ENCODE assay signal across 8 cellular contexts in the genomic region with DNA sequence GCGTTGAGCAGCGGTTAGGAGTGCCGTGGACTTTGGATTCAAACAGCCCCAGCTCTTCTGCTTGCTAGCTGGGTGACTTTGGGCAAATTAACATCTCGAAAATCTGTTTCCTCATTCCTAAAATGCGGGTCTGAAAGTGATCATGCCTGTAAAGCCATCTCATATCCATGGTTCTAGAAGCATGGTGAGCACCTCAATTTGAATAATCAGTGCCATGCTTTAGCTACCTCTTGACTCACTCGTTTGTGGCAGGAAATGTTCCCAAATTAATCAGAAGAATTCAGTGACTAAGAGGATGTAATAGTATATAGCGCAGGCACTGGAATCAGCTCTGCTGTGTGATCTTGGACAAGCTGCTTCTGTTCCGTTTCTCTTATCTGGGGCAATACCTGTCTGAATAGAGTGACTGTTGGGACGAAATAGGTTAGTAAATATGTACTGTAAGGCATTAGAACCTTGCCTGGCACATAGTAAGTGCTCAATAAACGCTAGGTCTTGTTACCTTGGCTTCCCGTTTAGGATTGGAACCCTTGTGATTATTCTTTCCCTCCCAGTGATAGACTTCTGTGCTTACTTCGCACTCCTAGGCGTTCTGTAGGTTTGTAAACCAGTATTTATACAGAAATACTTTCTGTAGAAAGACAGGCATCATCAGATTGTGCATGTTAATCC. TPM values are rescaled to one million over a fixed set of nuclear protein-coding genes. Genes with fewer than 3 reads are reported as not detected.
A peak's percentile ranks its signal among the peaks of the same experiment; 100 is the strongest.
DNase-seq lines count a peak whose midpoint lies in the region; FAIRE-seq and TF ChIP-seq lines count a peak whose summit lies in the region.

No MANE protein-coding gene starts in this region.

- FAIRE-seq in GM12892 (lab: Jason Lieb, UNC) = no peak

- no peaks in the 10 kb centered on the region for H3K9me3 ChIP-seq in NT2/D1 (ENCODE audit: insufficient read depth, low read length)

- H3K36me3 ChIP-seq in NT2/D1 (ENCODE audit: insufficient read depth, insufficient read length, low read length) = peaks cover 4% of the 10 kb centered on the region

- H3K9ac ChIP-seq in NT2/D1 (ENCODE audit: insufficient read length, low read depth) = peak overlapping the region; percentile 92

- TF ChIP-seq CTCF in GM12864 (IDR thresholded peaks at IDR 0.05; ENCODE audit: low read depth, low read length, missing control alignments) = no peak
- no peak for TF ChIP-seq CTCF in dorsolateral prefrontal cortex (IDR thresholded peaks at IDR 0.05 in 54 of 56, conservative IDR thresholded peaks at IDR 0.05 in 2 of 56; ENCODE audit: low read depth in 1 of 56, partially characterized antibody in 56 of 56)

- peak overlapping the region; percentile 70 for H3K4me3 ChIP-seq in GM12864 (ENCODE audit: low read depth, low read length)
- peak overlapping the region; percentile 60 for H3K4me3 ChIP-seq in NT2/D1 (ENCODE audit: insufficient read length, low read depth)
- H3K4me3 ChIP-seq in dorsolateral prefrontal cortex = peak overlapping the region; percentile 48 to 89 (median 71)

- intact Hi-C loops in dorsolateral prefrontal cortex (cut with DNase I) = loop anchor here in 1 of 2 donors (10.0 kb wide), 1 partner anchor 284 kb away; no protein-coding TSS in a partner anchor

- no peak for TF ChIP-seq POLR2A in GM12892 (IDR thresholded peaks at IDR 0.05; ENCODE audit: low read depth, low read length)

- no peaks in the 10 kb centered on the region for H3K27me3 ChIP-seq in NT2/D1 (ENCODE audit: insufficient read depth, insufficient read length)
- peaks cover 0 to 26% (median 0%) of the 10 kb centered on the region in 45 donors for H3K27me3 ChIP-seq in dorsolateral prefrontal cortex

- H3K27ac ChIP-seq in dorsolateral prefrontal cortex = peak overlapping the region in 5 of 59 donors; percentile 1 to 75 (median 44)

- H3K4me1 ChIP-seq in NT2/D1 (ENCODE audit: insufficient read depth, insufficient read length) = no peaks in the 10 kb centered on the region

- no peak for DNase-seq in GM12864 (ENCODE audit: low read depth)
- DNase-seq in NT2/D1 (ENCODE audit: low read depth, low spot score) = no peak
- DNase-seq in dorsolateral prefrontal cortex = no peak
- DNase-seq in mucosa of gallbladder (ENCODE audit: low spot score) = peak; percentile 74
- DNase-seq in SHP77 (lab: John Stamatoyannopoulos, UW) = no peak
- no peak for DNase-seq in NK-92 treated with Interleukin-12 subunit alpha and Interleukin-12 subunit beta, amount 100 ng/mL, for 24 hours (lab: John Stamatoyannopoulos, UW)
- DNase-seq in GM12892 (ENCODE audit: insufficient read length) = no peak
- no peak for DNase-seq in NCI-H1105 treated with DMSO at 0.1 percent for 48 hours (lab: John Stamatoyannopoulos, UW)

RNA-seq across cellular contexts. Expression of a gene that starts 0.8 kb away (rescaled TPM):
- total RNA-seq in dorsolateral prefrontal cortex (1 to 10 TPM in 67 of 120 experiments, under 1 TPM in 34, not detected in 19; 0.23 to 3.3 (median 1.4) TPM), mucosa of gallbladder (40.4 TPM)
- polyA plus RNA-seq in GM12892 (2012; ENCODE audit: missing spikeins) = 2.8 TPM

RNA-seq across cellular contexts. Expression of a gene that starts 32.4 kb away (rescaled TPM):
- total RNA-seq in dorsolateral prefrontal cortex = 100 to 1,000 TPM in 119 of 120 experiments, 10 to 100 TPM in 1; 91.8 to 231 (median 151) TPM
- 263 TPM for total RNA-seq in mucosa of gallbladder
- 107 TPM for polyA plus RNA-seq in GM12892 (2012; ENCODE audit: missing spikeins)

RNA-seq across cellular contexts. Expression of a gene that starts 53.0 kb away (rescaled TPM):
- total RNA-seq in dorsolateral prefrontal cortex = 10 to 100 TPM in 4 of 120 experiments, 1 to 10 TPM in 116; 1.1 to 12.8 (median 3.8) TPM
- total RNA-seq in mucosa of gallbladder = 9.8 TPM
- 21.0 TPM for polyA plus RNA-seq in GM12892 (2012; ENCODE audit: missing spikeins)

RNA-seq across cellular contexts. Expression of a gene that starts 53.1 kb away (rescaled TPM):
- 100 to 1,000 TPM in 9 of 120 experiments, 10 to 100 TPM in 111; 55.9 to 145 (median 76.9) TPM for total RNA-seq in dorsolateral prefrontal cortex
- 12.4 TPM for total RNA-seq in mucosa of gallbladder
- 5.5 TPM for polyA plus RNA-seq in GM12892 (2012; ENCODE audit: missing spikeins)
